Comparison of ENCODE assay signal across 8 cellular contexts in genomic region chr20:10671850-10672578, GRCh38. TPM values are rescaled to one million over a fixed set of nuclear protein-coding genes. Genes with fewer than 3 reads are reported as not detected.
DNase-seq lines count a peak whose midpoint lies in the region; ATAC-seq and TF ChIP-seq lines count a peak whose summit lies in the region.

No MANE protein-coding gene starts in this region.

- DNase-seq in stimulated activated CD4-positive, alpha-beta T cell treated with anti-CD3 and anti-CD28 coated beads, Interleukin-15, amount 100 ng/mL, for 24 hours = peak; percentile 27
- no peak for DNase-seq in stimulated activated CD4-positive, alpha-beta T cell treated with anti-CD3 and anti-CD28 coated beads, Interleukin-1b, Interleukin-23, amount 100 ng/mL, for 48 hours
- DNase-seq in colonic mucosa (peak; percentile 78), right lobe of liver (peak; percentile 66 to 72 (median 67)), testis (peak; percentile 73), SKM-1 (lab: John Stamatoyannopoulos, UW; ENCODE audit: unreplicated experiment) (no peak), cerebellum (ENCODE audit: low spot score) (no peak)

- peak; percentile 6 to 32 (median 20) for ATAC-seq in right lobe of liver

- H3K9me3 ChIP-seq in colonic mucosa (no peaks in the 10 kb centered on the region), right lobe of liver (no peaks in the 10 kb centered on the region), testis (no peaks in the 10 kb centered on the region)

- 0% methylated on average over 2 of the region's 42 CpGs for WGBS in right lobe of liver (ENCODE audit: insufficient coverage, low coverage, low lambda C conversion rate, missing lambda C conversion rate)
- 1 to 2% methylated on average over 15 to 42 of the region's 42 CpGs for WGBS in testis, 2 donors

- no peaks in the 10 kb centered on the region for H3K36me3 ChIP-seq in colonic mucosa
- no peaks in the 10 kb centered on the region for H3K36me3 ChIP-seq in right lobe of liver
- no peaks in the 10 kb centered on the region for H3K36me3 ChIP-seq in testis (ENCODE audit: low read depth, missing control alignments)

- intact Hi-C loops in colonic mucosa (cut with DNase I) = loop anchor here (5.0 to 10.0 kb wide), 3 partner anchors 237 to 600 kb away; partner anchors contain the start of genes MKKS and SLX4IP
- intact Hi-C loops in right lobe of liver (cut with DNase I) = no loop called here
- intact Hi-C loops in testis (cut with DNase I; ENCODE audit: low total_unique reads) = no loop called here

- TF ChIP-seq CTCF in colonic mucosa (IDR thresholded peaks at IDR 0.05) (no peak), right lobe of liver (IDR thresholded peaks at IDR 0.05) (no peak), testis (IDR thresholded peaks at IDR 0.05) (no peak)

- peak overlapping the region; percentile 77 for H3K4me3 ChIP-seq in colonic mucosa
- H3K4me3 ChIP-seq in right lobe of liver = peak overlapping the region; percentile 69 to 83 (median 74)
- peak overlapping the region; percentile 86 to 89 for H3K4me3 ChIP-seq in testis

- no peaks in the 10 kb centered on the region for H3K4me1 ChIP-seq in colonic mucosa
- H3K4me1 ChIP-seq in right lobe of liver = no peaks in the 10 kb centered on the region
- H3K4me1 ChIP-seq in testis = peaks cover 5% of the 10 kb centered on the region

- H3K27me3 ChIP-seq in colonic mucosa = no peaks in the 10 kb centered on the region
- no peaks in the 10 kb centered on the region for H3K27me3 ChIP-seq in right lobe of liver
- no peaks in the 10 kb centered on the region for H3K27me3 ChIP-seq in testis

- TF ChIP-seq POLR2A in right lobe of liver (IDR thresholded peaks at IDR 0.05) (no peak), testis (IDR thresholded peaks at IDR 0.05) (no peak)

- H3K9ac ChIP-seq in colonic mucosa (ENCODE audit: low read depth in 2 of 2, low read length in 2 of 2) = peak overlapping the region; percentile 90 to 99

- peak overlapping the region; percentile 100 for H3K27ac ChIP-seq in colonic mucosa
- H3K27ac ChIP-seq in right lobe of liver = peak overlapping the region; percentile 74 to 96 (median 86)
- peak overlapping the region; percentile 94 to 98 for H3K27ac ChIP-seq in testis

TF ChIP-seq in PFSK-1, 5 proteins besides CTCF, POLR2A, EP300 and RAD21:
- TF ChIP-seq SIN3A (IDR thresholded peaks at IDR 0.05; ENCODE audit: borderline replicate concordance, insufficient read depth, low read length) (peak; percentile 75; the same call in 1 of the 2 replicates), TAF1 (IDR thresholded peaks at IDR 0.05; ENCODE audit: borderline replicate concordance, insufficient read depth, low read length) (no peak), FOXP2 (optimal IDR thresholded peaks at IDR 0.05; ENCODE audit: borderline replicate concordance, extremely low read depth, extremely low read length, insufficient read depth) (peak; percentile 26), REST (IDR thresholded peaks at IDR 0.05; ENCODE audit: insufficient read depth in 1 of 2, low read depth in 2 of 2, low read length in 2 of 2) (no peak), POLR2AphosphoS5 (IDR thresholded peaks at IDR 0.05; ENCODE audit: low read depth, low read length) (no peak; the same call in 1 of the 2 replicates)

RNA-seq across cellular contexts. Expression of gene JAG1, which starts 1.8 kb away (rescaled TPM):
- 28.3 TPM for polyA plus RNA-seq in PFSK-1 (2012; ENCODE audit: insufficient read length, low read depth)
- total RNA-seq in colonic mucosa (100 to 1,000 TPM in 1 of 2 donors, 10 to 100 TPM in 1; 66.5 to 102 TPM), right lobe of liver (1 to 10 TPM; 3.1 to 8.5 (median 6.7) TPM), testis (10 to 100 TPM; 24.7 to 30.6 TPM), cerebellum (50.8 TPM)
- polyA plus RNA-seq in testis (ENCODE audit: insufficient read depth, low read depth, low replicate concordance) = 17.4 TPM

Comparison
In these comparisons a context has a peak if more than half of its experiments do, and no peak if none do; other contexts are left out.
1. DNase-seq: peak in stimulated activated CD4-positive, alpha-beta T cell treated with anti-CD3 and anti-CD28 coated beads, Interleukin-15, amount 100 ng/mL, for 24 hours (single experiment), colonic mucosa (single experiment), right lobe of liver (3 of 3) and testis (single experiment); none in stimulated activated CD4-positive, alpha-beta T cell treated with anti-CD3 and anti-CD28 coated beads, Interleukin-1b, Interleukin-23, amount 100 ng/mL, for 48 hours (single experiment), SKM-1 (single experiment) and cerebellum (single experiment).
2. Peak in every context shown above with its lines, with median percentiles within 50 percentile points of each other: H3K27ac ChIP-seq and H3K4me3 ChIP-seq.